1 cellular context compared by ENCODE assay signal in genomic region chr11:134584001-134584561, GRCh38.
TF ChIP-seq lines count a peak whose summit lies in the region.

No MANE protein-coding gene starts in this region.

TF ChIP-seq in GM12878, 131 proteins besides CTCF, POLR2A, EP300 and RAD21 (continued from another document):
- no peak for TF ChIP-seq ZBTB11 (CRISPR knock-in tag; IDR thresholded peaks at IDR 0.05)
TF ChIP-seq in GM12878: peak in this region for 1.
